17 cellular contexts compared by ENCODE assay signal in the genomic region with DNA sequence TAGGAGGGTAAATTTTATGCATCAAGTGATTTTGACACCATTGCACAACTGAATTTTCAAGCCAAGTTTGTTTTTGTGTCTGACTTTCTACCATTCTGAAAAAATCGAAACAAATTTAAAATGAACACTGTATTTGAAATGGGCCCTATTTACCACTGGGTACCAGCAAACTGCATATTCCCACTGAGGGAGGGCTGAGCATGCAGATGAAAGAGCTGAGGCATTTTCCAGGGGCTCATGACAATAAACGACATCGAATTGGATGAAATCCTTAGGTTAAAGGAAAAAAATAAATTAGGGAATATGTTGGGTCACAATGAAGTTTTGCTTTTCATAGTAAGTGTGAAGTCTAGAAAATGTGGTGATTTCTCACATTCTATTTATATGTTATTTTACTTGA. TPM values are rescaled to one million over a fixed set of nuclear protein-coding genes. Genes with fewer than 3 reads are reported as not detected.
DNase-seq lines count a peak whose midpoint lies in the region; ATAC-seq and TF ChIP-seq lines count a peak whose summit lies in the region.
"Had no signal": no experiment of that assay in that cellular context is flagged by ENCODE, and none has a peak within 500 bp of the region (broad histone marks: within the 10 kb centered on the region; RNA-seq: fewer than 3 reads in every experiment).

No MANE protein-coding gene starts in this region.

- intact Hi-C loops in dorsolateral prefrontal cortex (cut with DNase I), result no loop called here

- H3K27ac Mint-ChIP-seq in brain, result peak overlapping the region in 4 of 5 experiments; percentile 21 to 91 (median 44)
- H3K27ac Mint-ChIP-seq: B cell; CD4-positive, CD25-positive, alpha-beta regulatory T cell; CD8-positive, alpha-beta T cell had no signal

- in situ Hi-C loops in G401 (cut with HindIII; ENCODE audit: low sequenced_read_pairs), result no loop called here

- H3K27ac ChIP-seq in dorsolateral prefrontal cortex, result peak overlapping the region in 52 of 59 donors; percentile 2 to 99 (median 75)
- H3K27ac ChIP-seq: BLaER1, C4-2B had no signal

- H3K4me1 Mint-ChIP-seq in brain, result peaks cover 57% of the 10 kb centered on the region

- H3K4me3 Mint-ChIP-seq in brain, result peak overlapping the region in 2 of 5 experiments; percentile 12 to 70
- H3K4me3 Mint-ChIP-seq: B cell; CD4-positive, CD25-positive, alpha-beta regulatory T cell; CD8-positive, alpha-beta T cell had no signal

- ATAC-seq in HG02623 (IDR thresholded peaks at IDR 0.05; ENCODE audit: unreplicated experiment), result no peak
- ATAC-seq: CD8-positive, alpha-beta T cell had no signal

- no peaks in the 10 kb centered on the region for H3K27me3 Mint-ChIP-seq in brain
- H3K27me3 Mint-ChIP-seq: B cell had no signal

- TF ChIP-seq CTCF in brain (conservative IDR thresholded peaks at IDR 0.05) (no peak), dorsolateral prefrontal cortex (IDR thresholded peaks at IDR 0.05 in 54 of 56, conservative IDR thresholded peaks at IDR 0.05 in 2 of 56; ENCODE audit: low read depth in 1 of 56, partially characterized antibody in 56 of 56) (no peak)

- DNase-seq in G401 (ENCODE audit: low spot score) (peak; percentile 63), dorsolateral prefrontal cortex (no peak), hepatic stellate cell (ENCODE audit: low spot score) (no peak), Kasumi-1 (lab: John Stamatoyannopoulos, UW) (no peak)
- DNase-seq: Caco-2; CD4-positive, CD25-positive, alpha-beta regulatory T cell; CD8-positive, alpha-beta T cell; DMS 273 treated with DMSO at 0.1 percent for 48 hours; DMS53; DMS79 treated with DMSO at 0.1 percent for 48 hours; GOT3 had no signal

- H3K36me3 Mint-ChIP-seq in brain, result peaks cover 7% of the 10 kb centered on the region
- H3K36me3 Mint-ChIP-seq: CD4-positive, CD25-positive, alpha-beta regulatory T cell had no signal

- no peaks in the 10 kb centered on the region for H3K27me3 ChIP-seq in dorsolateral prefrontal cortex
- H3K27me3 ChIP-seq: BLaER1 had no signal

- H3K4me3 ChIP-seq in dorsolateral prefrontal cortex, result peak overlapping the region in 22 of 59 donors; percentile 0 to 26 (median 8)
- H3K4me3 ChIP-seq: BLaER1, HAP-1 had no signal

- peaks cover 0 to 5% (median 0%) of the 10 kb centered on the region in 5 experiments for H3K9me3 Mint-ChIP-seq in brain
- H3K9me3 Mint-ChIP-seq: CD4-positive, CD25-positive, alpha-beta regulatory T cell; CD8-positive, alpha-beta T cell had no signal

RNA-seq across cellular contexts. Expression of a gene that starts 11.1 kb away (rescaled TPM):
- total RNA-seq in G401 (2014; rRNA removed; shearing (Covaris generic)), result 0.74 and 3.1 TPM in 2 replicates
- polyA plus RNA-seq in brain (ENCODE audit: insufficient read depth, low read depth, low replicate concordance), result 27.4 TPM
- 100 to 1,000 TPM in 64 of 120 experiments, 10 to 100 TPM in 56; 44.0 to 166 (median 102) TPM for total RNA-seq in dorsolateral prefrontal cortex

Comparison
In these comparisons a context has a peak if more than half of its experiments do, and no peak if none do; other contexts are left out.
1. RNA of a gene that starts 11.1 kb away (total RNA-seq): 44.0 to 166 TPM in dorsolateral prefrontal cortex; 0.74 to 3.1 TPM in G401; every median in the first group is over 10 times any median in the second.